Comparison of ENCODE assay signal across 8 cellular contexts in the genomic region with DNA sequence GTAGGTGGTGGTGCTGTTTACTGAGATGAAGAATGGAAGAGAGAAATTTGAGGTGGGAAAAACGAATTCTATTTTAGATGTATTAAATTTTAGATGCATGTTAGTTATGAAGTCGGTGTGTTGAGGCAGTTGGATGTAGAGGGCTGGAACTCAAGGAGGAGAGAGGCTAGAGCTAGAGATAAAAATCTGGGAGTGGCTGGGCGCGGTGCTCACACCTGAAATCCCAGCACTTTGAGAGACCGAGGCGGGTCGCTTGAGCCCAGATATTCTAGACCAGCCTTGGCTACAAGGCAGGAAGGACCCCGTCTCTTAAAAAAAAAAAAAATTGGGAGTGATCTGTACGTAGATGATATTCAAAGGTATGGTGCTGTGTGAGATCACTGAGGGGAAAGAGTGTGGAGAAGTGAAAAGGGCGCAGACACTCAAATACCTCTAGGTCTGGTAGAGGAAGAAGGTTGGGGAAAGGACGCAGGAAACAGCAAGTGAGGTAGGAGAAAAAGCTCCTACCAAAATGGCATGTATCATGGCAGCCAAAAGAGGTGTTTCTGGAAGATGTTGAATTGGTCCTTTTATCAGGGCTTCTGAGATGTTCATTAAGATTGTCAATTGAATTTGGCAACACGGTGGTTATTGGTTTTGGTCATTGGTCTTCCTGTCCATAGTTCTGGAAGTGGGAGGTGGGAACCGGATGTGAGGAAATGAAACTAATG. TPM values are rescaled to one million over a fixed set of nuclear protein-coding genes. Genes with fewer than 3 reads are reported as not detected.
A peak's percentile ranks its signal among the peaks of the same experiment; 100 is the strongest.
DNase-seq lines count a peak whose midpoint lies in the region; ATAC-seq and TF ChIP-seq lines count a peak whose summit lies in the region.

No MANE protein-coding gene starts in this region.

- peak overlapping the region; percentile 78 for H3K27ac ChIP-seq in CD4-positive, alpha-beta memory T cell (ENCODE audit: low read depth, low read length)
- H3K27ac ChIP-seq in MM.1S (ENCODE audit: low read length): peak overlapping the region; percentile 71; the same call in 1 of the 2 replicates

- POLR2A ChIA-PET in CD4-positive, alpha-beta memory T cell (lab: Charles Lee; ENCODE audit: partially characterized antibody): no interaction called here

- peaks cover 34 to 56% (median 46%) of the 10 kb centered on the region in 4 donors for H3K4me1 Mint-ChIP-seq in CD4-positive, alpha-beta memory T cell
- H3K4me1 Mint-ChIP-seq in natural killer cell: peaks cover 34 to 40% of the 10 kb centered on the region in 2 donors

- no peak for TF ChIP-seq CTCF in MM.1S (IDR thresholded peaks at IDR 0.05; ENCODE audit: low read length)
- no peak for TF ChIP-seq CTCF in natural killer cell (IDR thresholded peaks at IDR 0.05)

- ATAC-seq in natural killer cell: no peak
- no peak for ATAC-seq in HG03159 (IDR thresholded peaks at IDR 0.05; ENCODE audit: unreplicated experiment)
- ATAC-seq in HG03469 (IDR thresholded peaks at IDR 0.05; ENCODE audit: unreplicated experiment): no peak

- no peaks in the 10 kb centered on the region for H3K9me3 Mint-ChIP-seq in CD4-positive, alpha-beta memory T cell
- H3K9me3 Mint-ChIP-seq in natural killer cell: no peaks in the 10 kb centered on the region

- CTCF ChIA-PET in CD4-positive, alpha-beta memory T cell (lab: Charles Lee; ENCODE audit: partially characterized antibody): interaction anchor here (1.6 kb wide), 1 partner anchor 108 kb away, joined by 6 read pairs; no protein-coding TSS in a partner anchor

- H3K27me3 Mint-ChIP-seq in CD4-positive, alpha-beta memory T cell: no peaks in the 10 kb centered on the region
- no peaks in the 10 kb centered on the region for H3K27me3 Mint-ChIP-seq in natural killer cell (ENCODE audit: low read depth in 2 of 2)

- peak overlapping the region; percentile 79 to 99 (median 97) for H3K27ac Mint-ChIP-seq in CD4-positive, alpha-beta memory T cell
- H3K27ac Mint-ChIP-seq in natural killer cell: peak overlapping the region; percentile 66 to 83

- H3K36me3 ChIP-seq in CD4-positive, alpha-beta memory T cell (ENCODE audit: insufficient read depth, low read length): no peaks in the 10 kb centered on the region
- H3K36me3 ChIP-seq in MM.1S (replicated peaks; ENCODE audit: insufficient read depth, low read length): peaks cover 4% of the 10 kb centered on the region; the same call in 1 of the 2 replicates

- H3K4me3 Mint-ChIP-seq in CD4-positive, alpha-beta memory T cell: peak overlapping the region; percentile 87 to 99 (median 98)
- H3K4me3 Mint-ChIP-seq in natural killer cell: peak overlapping the region; percentile 92

- H3K4me1 ChIP-seq in CD4-positive, alpha-beta memory T cell (ENCODE audit: insufficient read depth, low read length): peaks cover 28% of the 10 kb centered on the region
- peaks cover 15% of the 10 kb centered on the region for H3K4me1 ChIP-seq in MM.1S (ENCODE audit: low read length)

- H3F3A ChIP-seq in MM.1S (ENCODE audit: insufficient read depth, low read length): peaks cover 15% of the 10 kb centered on the region

- H3K79me2 ChIP-seq in MM.1S (ENCODE audit: low read length): peaks cover 67% of the 10 kb centered on the region

- no peak for DNase-seq in CD4-positive, alpha-beta memory T cell
- DNase-seq in MM.1S (no peak), cerebellum (ENCODE audit: low spot score) (peak; percentile 19), natural killer cell (no peak), putamen (ENCODE audit: low spot score) (no peak)
- no peak for DNase-seq in stimulated activated CD4-positive, alpha-beta T cell treated with anti-CD3 and anti-CD28 coated beads, Interleukin-1b, Interleukin-23, amount 100 ng/mL, for 48 hours

- peaks cover 18% of the 10 kb centered on the region; the same call in 1 of the 2 replicates for H4K20me1 ChIP-seq in MM.1S (ENCODE audit: insufficient read depth, low read length)

- H3K9me3 ChIP-seq in CD4-positive, alpha-beta memory T cell (ENCODE audit: control insufficient read depth in 1 of 2, low read length in 2 of 2): no peaks in the 10 kb centered on the region
- H3K9me3 ChIP-seq in MM.1S (replicated peaks; ENCODE audit: insufficient read depth, low read length): no peaks in the 10 kb centered on the region

- no peaks in the 10 kb centered on the region for H3K27me3 ChIP-seq in CD4-positive, alpha-beta memory T cell (ENCODE audit: insufficient read depth, low read length)
- H3K27me3 ChIP-seq in MM.1S (replicated peaks; ENCODE audit: insufficient read depth, low read length): no peaks in the 10 kb centered on the region

- no peaks in the 10 kb centered on the region for H3K9me2 ChIP-seq in MM.1S (replicated peaks; ENCODE audit: insufficient read depth, low read length)

- H2AFZ ChIP-seq in MM.1S (ENCODE audit: low read length): no peak overlapping the region

- peaks cover 0 to 6% of the 10 kb centered on the region in 2 donors for H3K36me3 Mint-ChIP-seq in CD4-positive, alpha-beta memory T cell
- no peaks in the 10 kb centered on the region for H3K36me3 Mint-ChIP-seq in natural killer cell

- peak overlapping the region; percentile 80; the same call in 1 of the 2 replicates for H3K9ac ChIP-seq in MM.1S (ENCODE audit: low read length)

- peak overlapping the region; percentile 71 for H3K4me2 ChIP-seq in MM.1S (ENCODE audit: low read depth, low read length)

- intact Hi-C loops in CD4-positive, alpha-beta memory T cell (cut with micrococcal nuclease): no loop called here
- intact Hi-C loops in natural killer cell (cut with micrococcal nuclease): loop anchor here (2.0 kb wide), 1 partner anchor 63 kb away; no protein-coding TSS in a partner anchor

- H3K4me3 ChIP-seq in CD4-positive, alpha-beta memory T cell (ENCODE audit: low read length in 2 of 2): peak overlapping the region in 1 of 2 donors; percentile 84
- H3K4me3 ChIP-seq in MM.1S (ENCODE audit: low read length): peak overlapping the region; percentile 92

RNA-seq across cellular contexts. Expression of a gene that starts 1.8 kb away (rescaled TPM):
- 10 to 100 TPM; 25.6 to 26.9 TPM for total RNA-seq in CD4-positive, alpha-beta memory T cell
- 1 to 10 TPM; 1.6 to 7.5 TPM for polyA plus RNA-seq in CD4-positive, alpha-beta memory T cell
- total RNA-seq in cerebellum (55.0 TPM), natural killer cell (10 to 100 TPM; 23.1 to 25.8 (median 25.2) TPM)
